In the genomic region with DNA sequence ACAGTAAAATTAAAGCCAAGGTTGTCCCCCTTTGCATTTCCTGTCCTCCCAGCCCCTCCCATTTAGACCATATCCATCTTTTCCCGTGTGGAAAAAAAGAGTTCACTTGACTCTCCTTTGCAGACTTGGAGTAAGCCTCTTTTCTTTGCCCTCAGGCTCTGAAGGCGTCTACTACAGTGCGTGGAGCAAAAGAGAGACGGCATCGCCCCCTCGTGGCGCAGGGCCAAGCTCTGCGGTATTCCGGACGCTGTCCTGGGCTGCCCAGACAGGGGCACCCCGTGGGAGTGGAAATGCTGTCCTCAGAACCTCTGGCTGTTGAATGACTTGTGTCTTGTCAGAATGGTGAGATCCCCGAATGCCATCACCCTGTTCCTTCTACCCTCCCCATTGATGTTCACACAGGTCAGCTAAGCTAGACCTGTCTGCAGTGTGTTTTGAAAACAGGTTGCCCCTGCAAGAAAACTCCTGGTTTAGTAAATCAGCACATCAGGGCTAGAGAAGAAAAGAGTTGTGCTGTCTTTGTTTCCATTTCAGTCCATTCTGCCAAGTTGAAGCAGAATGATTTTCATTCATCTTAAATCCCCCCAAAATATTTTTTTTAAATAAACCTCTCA, we compare ENCODE assay signal across 10 cellular contexts. TPM values are rescaled to one million over a fixed set of nuclear protein-coding genes. Genes with fewer than 3 reads are reported as not detected.
A peak's percentile ranks its signal among the peaks of the same experiment; 100 is the strongest.
DNase-seq lines count a peak whose midpoint lies in the region; ATAC-seq and TF ChIP-seq lines count a peak whose summit lies in the region.
"Had no signal": no experiment of that assay in that cellular context is flagged by ENCODE, and none has a peak within 500 bp of the region (broad histone marks: within the 10 kb centered on the region; RNA-seq: fewer than 3 reads in every experiment).

No MANE protein-coding gene starts in this region.

- H3K36me3 ChIP-seq in psoas muscle (ENCODE audit: insufficient read depth in 1 of 2, low read depth in 1 of 2): no peaks in the 10 kb centered on the region
- H3K36me3 ChIP-seq: BLaER1 treated with 17β-estradiol and CSF1 and Interleukin-3, amounts not matched to agents 10 nM and 100 nM had no signal

- H3K4me3 Mint-ChIP-seq in activated T-helper 2 cell treated with anti-CD3 and anti-CD28 coated beads, Interferon-gamma antibody, Interleukin-2, Interleukin-4, amounts not matched to agents 10 μg/mL and 5 μg/mL and 100 μg/mL, durations not matched to agents 14 hours and 24 hours and 36 hours (ENCODE audit: low read depth): no peak overlapping the region
- H3K4me3 Mint-ChIP-seq in glutamatergic neuron (ENCODE audit: unreplicated experiment): no peak overlapping the region

- DNase-seq in NCI-H146 (lab: John Stamatoyannopoulos, UW): peak; percentile 51
- no peak for DNase-seq in NCI-H146 treated with DMSO at 0.1 percent for 48 hours (lab: John Stamatoyannopoulos, UW; ENCODE audit: unreplicated experiment)
- DNase-seq in HT-29 (ENCODE audit: low spot score): peak; percentile 90
- peak; percentile 78 for DNase-seq in RPMI8226
- DNase-seq in activated T-helper 2 cell treated with anti-CD3 and anti-CD28 coated beads, Interferon-gamma antibody, Interleukin-2, Interleukin-4, amounts not matched to agents 10 μg/mL and 5 μg/mL and 100 μg/mL, durations not matched to agents 14 hours and 24 hours and 36 hours (ENCODE audit: low spot score): peak; percentile 42
- peak; percentile 91 for DNase-seq in glutamatergic neuron
- peak; percentile 46 to 68 for DNase-seq in psoas muscle
- DNase-seq in NCI-H1048 (lab: John Stamatoyannopoulos, UW): no peak

- H3K27me3 ChIP-seq in psoas muscle (ENCODE audit: insufficient read depth in 3 of 3, low read length in 2 of 3): no peaks in the 10 kb centered on the region
- H3K27me3 ChIP-seq: BLaER1 treated with 17β-estradiol and CSF1 and Interleukin-3, amounts not matched to agents 10 nM and 100 nM had no signal

- no peaks in the 10 kb centered on the region for H3K9me3 Mint-ChIP-seq in activated T-helper 2 cell treated with anti-CD3 and anti-CD28 coated beads, Interferon-gamma antibody, Interleukin-2, Interleukin-4, amounts not matched to agents 10 μg/mL and 5 μg/mL and 100 μg/mL, durations not matched to agents 14 hours and 24 hours and 36 hours
- H3K9me3 Mint-ChIP-seq in glutamatergic neuron (ENCODE audit: unreplicated experiment): no peaks in the 10 kb centered on the region

- peak in 1 of 4 donors; percentile 39 for ATAC-seq in psoas muscle

- H3K27me3 Mint-ChIP-seq in activated T-helper 2 cell treated with anti-CD3 and anti-CD28 coated beads, Interferon-gamma antibody, Interleukin-2, Interleukin-4, amounts not matched to agents 10 μg/mL and 5 μg/mL and 100 μg/mL, durations not matched to agents 14 hours and 24 hours and 36 hours (ENCODE audit: low read depth): peaks cover 10% of the 10 kb centered on the region
- H3K27me3 Mint-ChIP-seq in glutamatergic neuron (ENCODE audit: unreplicated experiment): peaks cover 2% of the 10 kb centered on the region

- no peak overlapping the region for H3K4me3 ChIP-seq in psoas muscle
- H3K4me3 ChIP-seq: BLaER1 treated with 17β-estradiol and CSF1 and Interleukin-3, amounts not matched to agents 10 nM and 100 nM had no signal

- no peak overlapping the region for H3K27ac Mint-ChIP-seq in activated T-helper 2 cell treated with anti-CD3 and anti-CD28 coated beads, Interferon-gamma antibody, Interleukin-2, Interleukin-4, amounts not matched to agents 10 μg/mL and 5 μg/mL and 100 μg/mL, durations not matched to agents 14 hours and 24 hours and 36 hours
- H3K27ac Mint-ChIP-seq in glutamatergic neuron (ENCODE audit: unreplicated experiment): no peak overlapping the region

- intact Hi-C loops in activated T-helper 2 cell treated with anti-CD3 and anti-CD28 coated beads, Interferon-gamma antibody, Interleukin-2, Interleukin-4, amounts not matched to agents 10 μg/mL and 5 μg/mL and 100 μg/mL, durations not matched to agents 14 hours and 24 hours and 36 hours (cut with micrococcal nuclease): loop anchor here (1.0 to 5.0 kb wide), 3 partner anchors 168 to 618 kb away; no protein-coding TSS in a partner anchor
- intact Hi-C loops in psoas muscle (cut with DNase I): loop anchor here (1.0 to 10.0 kb wide), 5 partner anchors 165 to 615 kb away; no protein-coding TSS in a partner anchor

- TF ChIP-seq CTCF in glutamatergic neuron (IDR thresholded peaks at IDR 0.05; ENCODE audit: partially characterized antibody, unreplicated experiment) (peak; percentile 70), psoas muscle (IDR thresholded peaks at IDR 0.05) (peak; percentile 38)

- H3K9me3 ChIP-seq in psoas muscle: no peaks in the 10 kb centered on the region
- H3K9me3 ChIP-seq: BLaER1 treated with 17β-estradiol and CSF1 and Interleukin-3, amounts not matched to agents 10 nM and 100 nM had no signal

- H3K27ac ChIP-seq in psoas muscle: no peak overlapping the region
- H3K27ac ChIP-seq: BLaER1 treated with 17β-estradiol and CSF1 and Interleukin-3, amounts not matched to agents 10 nM and 100 nM had no signal

- no peaks in the 10 kb centered on the region for H3K4me1 ChIP-seq in psoas muscle

- peaks cover 6% of the 10 kb centered on the region for H3K4me1 Mint-ChIP-seq in activated T-helper 2 cell treated with anti-CD3 and anti-CD28 coated beads, Interferon-gamma antibody, Interleukin-2, Interleukin-4, amounts not matched to agents 10 μg/mL and 5 μg/mL and 100 μg/mL, durations not matched to agents 14 hours and 24 hours and 36 hours (ENCODE audit: low read depth)
- no peaks in the 10 kb centered on the region for H3K4me1 Mint-ChIP-seq in glutamatergic neuron (ENCODE audit: low read depth, unreplicated experiment)

- no peaks in the 10 kb centered on the region for H3K36me3 Mint-ChIP-seq in activated T-helper 2 cell treated with anti-CD3 and anti-CD28 coated beads, Interferon-gamma antibody, Interleukin-2, Interleukin-4, amounts not matched to agents 10 μg/mL and 5 μg/mL and 100 μg/mL, durations not matched to agents 14 hours and 24 hours and 36 hours (ENCODE audit: low read depth)
- no peaks in the 10 kb centered on the region for H3K36me3 Mint-ChIP-seq in glutamatergic neuron (ENCODE audit: unreplicated experiment)

- WGBS in psoas muscle, 3 donors: 12 to 16% (median 13%) methylated on average over 12 of the region's 12 CpGs

RNA-seq across cellular contexts. Expression of a gene that starts 12.3 kb away (rescaled TPM):
- total RNA-seq in HT-29 (2014; rRNA removed; shearing (Covaris generic)): not detected in 2 replicates
- not detected in 2 replicates for total RNA-seq in activated T-helper 2 cell treated with anti-CD3 and anti-CD28 coated beads, Interferon-gamma antibody, Interleukin-2, Interleukin-4, amounts not matched to agents 10 μg/mL and 5 μg/mL and 100 μg/mL, durations not matched to agents 14 hours and 24 hours and 36 hours
- total RNA-seq in glutamatergic neuron (ENCODE audit: unreplicated experiment) (not detected), psoas muscle (not detected)
- not detected for polyA plus RNA-seq in psoas muscle
- total RNA-seq: frontal cortex had no signal

RNA-seq across cellular contexts. Expression of a gene that starts 37.9 kb away (rescaled TPM):
- 4.8 and 12.9 TPM in 2 replicates for total RNA-seq in HT-29 (2014; rRNA removed; shearing (Covaris generic))
- 13.8 and 19.2 TPM in 2 replicates for total RNA-seq in activated T-helper 2 cell treated with anti-CD3 and anti-CD28 coated beads, Interferon-gamma antibody, Interleukin-2, Interleukin-4, amounts not matched to agents 10 μg/mL and 5 μg/mL and 100 μg/mL, durations not matched to agents 14 hours and 24 hours and 36 hours
- total RNA-seq in glutamatergic neuron (ENCODE audit: unreplicated experiment) (26.0 TPM), psoas muscle (1 to 10 TPM; 4.6 to 8.7 (median 8.0) TPM)
- 1 to 10 TPM; 4.0 to 7.5 (median 4.7) TPM for polyA plus RNA-seq in psoas muscle

Comparison
In these comparisons a context has a peak if more than half of its experiments do, and no peak if none do; other contexts are left out.
1. DNase-seq: peak in NCI-H146 (single experiment), HT-29 (single experiment), RPMI8226 (single experiment), activated T-helper 2 cell treated with anti-CD3 and anti-CD28 coated beads, Interferon-gamma antibody, Interleukin-2, Interleukin-4, amounts not matched to agents 10 μg/mL and 5 μg/mL and 100 μg/mL, durations not matched to agents 14 hours and 24 hours and 36 hours (single experiment), glutamatergic neuron (single experiment) and psoas muscle (2 of 2); none in NCI-H146 treated with DMSO at 0.1 percent for 48 hours (single experiment) and NCI-H1048 (single experiment).